3 cellular contexts compared by ENCODE assay signal in the genomic region with DNA sequence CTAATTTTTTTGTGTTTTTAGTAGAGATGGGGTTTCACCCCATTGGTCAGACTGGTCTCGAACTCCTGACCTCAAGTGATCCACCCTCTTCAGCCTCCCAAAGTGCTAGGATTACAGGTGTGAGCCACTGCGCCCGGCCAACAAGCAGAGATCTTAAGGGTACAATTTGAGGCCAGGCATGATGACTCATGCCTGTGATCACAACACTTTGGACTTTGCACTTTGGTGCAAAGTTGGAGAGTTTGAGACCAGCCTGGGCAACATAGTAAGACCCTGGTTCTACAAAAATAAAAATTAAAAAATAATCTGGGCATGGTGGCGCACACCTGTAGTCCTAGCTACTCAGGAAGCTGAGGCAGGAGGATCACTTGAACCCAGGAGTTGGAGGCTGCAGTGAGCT.
TF ChIP-seq lines count a peak whose summit lies in the region.
"Not testable (repeated sequence)": the region's sequence is repeated elsewhere in the genome, so short reads cannot be mapped to it uniquely, and the experiment has no call there.

No MANE protein-coding gene starts in this region.

TF ChIP-seq in A549, 52 proteins besides CTCF, POLR2A, EP300 and RAD21:
- not testable (repeated sequence) for TF ChIP-seq FOSL2 (IDR thresholded peaks at IDR 0.05)
- peak; percentile 78 for TF ChIP-seq FOSL2 (CRISPR knock-in tag; IDR thresholded peaks at IDR 0.05)

TF ChIP-seq in K562, 482 proteins besides CTCF, POLR2A, EP300 and RAD21:
- TF ChIP-seq ATF3 (IDR thresholded peaks at IDR 0.05) (peak; percentile 53), ZNF121 (CRISPR knock-in tag; conservative IDR thresholded peaks at IDR 0.05) (peak; percentile 24; the same call in 1 of the 2 replicates), JUND (IDR thresholded peaks at IDR 0.05; ENCODE audit: borderline replicate concordance, low read depth, low read length) (0 out of 2 replicates have a peak, but pooled peaks have one; percentile 7)
- not testable (repeated sequence) for TF ChIP-seq ATF3 (CRISPR knock-in tag; conservative IDR thresholded peaks at IDR 0.05); JUND (tag; IDR thresholded peaks at IDR 0.05; ENCODE audit: borderline replicate concordance, low read depth, low read length)

TF ChIP-seq in HepG2, 621 proteins besides CTCF, POLR2A, EP300 and RAD21:
- TF ChIP-seq TEAD3 (CRISPR knock-in tag; optimal IDR thresholded peaks at IDR 0.05; ENCODE audit: borderline replicate concordance) (peak; percentile 14), ADNP (CRISPR knock-in tag; IDR thresholded peaks at IDR 0.05) (peak; percentile 34; the same call in 1 of the 2 replicates), ZNF460 (CRISPR knock-in tag; IDR thresholded peaks at IDR 0.05; ENCODE audit: borderline replicate concordance) (peak; percentile 59; the same call in 1 of the 2 replicates), ZMYM3 (CRISPR knock-in tag; IDR thresholded peaks at IDR 0.05) (peak; percentile 73; the same call in 1 of the 2 replicates), ZMYM2 (CRISPR knock-in tag; IDR thresholded peaks at IDR 0.05) (peak; percentile 72), RARA (CRISPR knock-in tag; IDR thresholded peaks at IDR 0.05) (0 out of 2 replicates have a peak, but pooled peaks have one; percentile 6), ZNF121 (CRISPR knock-in tag; IDR thresholded peaks at IDR 0.05) (peak; percentile 97), HNF4A (CRISPR knock-in tag; IDR thresholded peaks at IDR 0.05) (peak; percentile 76), HDAC1 (CRISPR knock-in tag; IDR thresholded peaks at IDR 0.05) (0 out of 2 replicates have a peak, but pooled peaks have one; percentile 18), RCOR2 (CRISPR knock-in tag; IDR thresholded peaks at IDR 0.05) (peak; percentile 21; the same call in 1 of the 2 replicates), THAP11 (CRISPR knock-in tag; IDR thresholded peaks at IDR 0.05) (peak; percentile 32; the same call in 1 of the 2 replicates), ATF3 (CRISPR knock-in tag; IDR thresholded peaks at IDR 0.05) (peak; percentile 82), HNF4G (IDR thresholded peaks at IDR 0.05; ENCODE audit: borderline replicate concordance, low read depth, low read length) (peak; percentile 18; the same call in 1 of the 2 replicates), FOSL2 (CRISPR knock-in tag; IDR thresholded peaks at IDR 0.05) (peak; percentile 93), FOSL1 (CRISPR knock-in tag; IDR thresholded peaks at IDR 0.05; ENCODE audit: borderline replicate concordance) (peak; percentile 75), NCOR1 (IDR thresholded peaks at IDR 0.05; ENCODE audit: borderline replicate concordance, low read length) (peak; percentile 47; the same call in 1 of the 2 replicates), JUND (CRISPR knock-in tag; IDR thresholded peaks at IDR 0.05) (peak; percentile 76)
- not testable (repeated sequence) for TF ChIP-seq HNF4G (CRISPR knock-in tag; IDR thresholded peaks at IDR 0.05; ENCODE audit: borderline replicate concordance, low read depth)
